8 cellular contexts compared by ENCODE assay signal in the genomic region with DNA sequence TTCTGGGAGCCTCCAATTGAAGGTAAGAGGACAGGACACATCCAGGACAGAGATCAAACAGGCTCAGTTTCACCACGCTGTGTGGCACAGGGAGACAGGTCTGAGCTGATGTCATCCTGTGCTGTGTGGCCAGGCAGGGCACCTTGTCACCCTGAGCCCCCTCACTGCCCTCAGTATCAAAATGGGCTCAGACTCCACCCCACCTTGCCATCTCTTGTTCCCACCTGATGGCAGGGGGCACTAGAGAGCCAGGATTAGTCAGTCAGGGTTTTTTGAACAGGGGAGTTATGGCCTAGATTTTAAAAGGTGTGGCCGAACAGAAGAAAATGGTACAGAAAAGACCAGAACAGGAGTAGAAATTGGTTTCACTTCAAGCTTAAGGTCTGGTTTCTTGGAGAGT. TPM values are rescaled to one million over a fixed set of nuclear protein-coding genes. Genes with fewer than 3 reads are reported as not detected.
DNase-seq lines count a peak whose midpoint lies in the region; ATAC-seq, FAIRE-seq and TF ChIP-seq lines count a peak whose summit lies in the region.

No MANE protein-coding gene starts in this region.

- peak in 1 of 2 donors; percentile 38 for ATAC-seq in naive thymus-derived CD8-positive, alpha-beta T cell
- ATAC-seq in GM21619 (IDR thresholded peaks at IDR 0.05; ENCODE audit: unreplicated experiment) (no peak), PC-3 (no peak)

- intact Hi-C loops in posterior cingulate gyrus (cut with DNase I) (loop anchor here (5.0 kb wide), 2 partner anchors 64 to 156 kb away; partner anchors contain the start of gene KCNH4), PC-3 (cut with micrococcal nuclease) (no loop called here)

- H3K9ac ChIP-seq in astrocyte (ENCODE audit: low read length) (no peak overlapping the region), PC-3 (ENCODE audit: low read length) (no peak overlapping the region)

- H3K36me3 ChIP-seq in astrocyte (ENCODE audit: insufficient read depth, low read length) = no peaks in the 10 kb centered on the region
- no peaks in the 10 kb centered on the region for H3K36me3 ChIP-seq in PC-3 (ENCODE audit: low read depth, low read length)

- FAIRE-seq in RCC 7860 (lab: Jason Lieb, UNC) (no peak), astrocyte (lab: Jason Lieb, UNC) (no peak)

- H3K36me3 Mint-ChIP-seq in astrocyte (ENCODE audit: low read depth, unreplicated experiment) = peaks cover 11% of the 10 kb centered on the region
- peaks cover 5 to 20% (median 6%) of the 10 kb centered on the region in 3 donors for H3K36me3 Mint-ChIP-seq in naive thymus-derived CD8-positive, alpha-beta T cell

- CTCF ChIA-PET in AG04450 (lab: Charles Lee) = interaction anchor here (0.7 to 3.3 kb wide), 6 partner anchors 53 to 156 kb away, joined by 3 to 19 read pairs (median 4); no protein-coding TSS in a partner anchor
- CTCF ChIA-PET in PC-3 (lab: Charles Lee) = no interaction called here

- H3K9me2 ChIP-seq in PC-3 (replicated peaks; ENCODE audit: low read length) = no peaks in the 10 kb centered on the region

- H3K27ac ChIP-seq in AG04450 (ENCODE audit: low read depth, low read length) (no peak overlapping the region), astrocyte (ENCODE audit: low read depth, low read length) (no peak overlapping the region), PC-3 (ENCODE audit: low read length) (no peak overlapping the region)

- peak overlapping the region; percentile 2 for H3K4me3 Mint-ChIP-seq in astrocyte (ENCODE audit: unreplicated experiment)
- peak overlapping the region in 9 of 10 donors; percentile 44 to 77 (median 70) for H3K4me3 Mint-ChIP-seq in naive thymus-derived CD8-positive, alpha-beta T cell

- BruUV-seq in PC-3 (replicated peaks; lab: Mats Ljungman, UMichigan) = no TSS peak

- H3K9me3 Mint-ChIP-seq in astrocyte (ENCODE audit: unreplicated experiment) = no peaks in the 10 kb centered on the region
- H3K9me3 Mint-ChIP-seq in naive thymus-derived CD8-positive, alpha-beta T cell = no peaks in the 10 kb centered on the region

- DNase-seq in AG04450 (ENCODE audit: low read depth, low spot score) (no peak), GM12865 (ENCODE audit: low read depth) (peak; percentile 65), RCC 7860 (ENCODE audit: low spot score) (peak; percentile 21), astrocyte (ENCODE audit: low read depth) (no peak), posterior cingulate gyrus (no peak), PC-3 (no peak)
- peak in 6 of 10 donors; percentile 25 to 53 (median 38) for DNase-seq in naive thymus-derived CD8-positive, alpha-beta T cell

- H3K79me2 ChIP-seq in astrocyte (ENCODE audit: insufficient read depth, low read length) = no peaks in the 10 kb centered on the region
- H3K79me2 ChIP-seq in PC-3 (ENCODE audit: low read length) = no peaks in the 10 kb centered on the region

- peaks cover 3% of the 10 kb centered on the region for H4K20me1 ChIP-seq in astrocyte (ENCODE audit: insufficient read depth, low read length)
- no peaks in the 10 kb centered on the region for H4K20me1 ChIP-seq in PC-3 (ENCODE audit: low read length)

- no peaks in the 10 kb centered on the region for H3F3A ChIP-seq in PC-3 (ENCODE audit: low read length, unreplicated experiment)

- H3K4me2 ChIP-seq in astrocyte (ENCODE audit: low read length) (no peak overlapping the region), PC-3 (ENCODE audit: low read length) (no peak overlapping the region)

- H3K4me1 ChIP-seq in astrocyte (ENCODE audit: insufficient read depth, low read length) = peaks cover 4% of the 10 kb centered on the region
- H3K4me1 ChIP-seq in PC-3 (ENCODE audit: insufficient read depth, low read length) = no peaks in the 10 kb centered on the region

- H3K4me3 ChIP-seq in AG04450 (ENCODE audit: low read depth, low read length) = no peak overlapping the region
- H3K4me3 ChIP-seq in GM12865 (ENCODE audit: low read depth, low read length) = no peak overlapping the region
- H3K4me3 ChIP-seq in astrocyte (ENCODE audit: insufficient read depth, low read depth, low read length) = no peak overlapping the region
- no peak overlapping the region for H3K4me3 ChIP-seq in PC-3 (ENCODE audit: low read length)

- POLR2A ChIA-PET in AG04450 (lab: Yijun Ruan, JAX) (interaction anchor here (0.7 kb wide), 1 partner anchor 249 kb away, joined by 15 read pairs; no protein-coding TSS in a partner anchor), PC-3 (lab: Charles Lee; ENCODE audit: unreplicated experiment) (no interaction called here)
- POLR2A ChIA-PET in naive thymus-derived CD8-positive, alpha-beta T cell (lab: Charles Lee) = interaction anchor here (0.6 to 3.2 kb wide), 2 partner anchors 43 to 93 kb away, joined by 3 to 14 read pairs; no protein-coding TSS in a partner anchor

- peaks cover 3% of the 10 kb centered on the region for H3K4me1 Mint-ChIP-seq in astrocyte (ENCODE audit: low read depth, unreplicated experiment)
- H3K4me1 Mint-ChIP-seq in naive thymus-derived CD8-positive, alpha-beta T cell = peaks cover 14 to 46% (median 38%) of the 10 kb centered on the region in 4 donors

- TF ChIP-seq CTCF in AG04450 (IDR thresholded peaks at IDR 0.05; ENCODE audit: low read depth, low read length) (peak; percentile 51), GM12865 (IDR thresholded peaks at IDR 0.05; ENCODE audit: insufficient read depth, low read depth, low read length, missing control alignments) (peak; percentile 61), astrocyte (IDR thresholded peaks at IDR 0.05; ENCODE audit: insufficient read depth, low read depth, low read length) (peak; percentile 44), PC-3 (conservative IDR thresholded peaks at IDR 0.05; ENCODE audit: low read depth, low read length) (no peak)

- no peaks in the 10 kb centered on the region for H3K27me3 Mint-ChIP-seq in astrocyte (ENCODE audit: low read depth, unreplicated experiment)
- H3K27me3 Mint-ChIP-seq in naive thymus-derived CD8-positive, alpha-beta T cell = no peaks in the 10 kb centered on the region

- H3K27me3 ChIP-seq in AG04450 (ENCODE audit: control insufficient read depth, insufficient read depth, low read length) = no peaks in the 10 kb centered on the region
- H3K27me3 ChIP-seq in astrocyte (ENCODE audit: insufficient read depth, low read length) = no peaks in the 10 kb centered on the region
- no peaks in the 10 kb centered on the region for H3K27me3 ChIP-seq in PC-3 (ENCODE audit: low read length)

- H3K27ac Mint-ChIP-seq in astrocyte (ENCODE audit: unreplicated experiment) = no peak overlapping the region
- peak overlapping the region in 6 of 10 donors; percentile 28 to 82 (median 63) for H3K27ac Mint-ChIP-seq in naive thymus-derived CD8-positive, alpha-beta T cell

- H3K9me3 ChIP-seq in AG04450 (ENCODE audit: control insufficient read depth, insufficient read depth, low read length) = no peaks in the 10 kb centered on the region; the same call in 1 of the 2 replicates
- H3K9me3 ChIP-seq in astrocyte (ENCODE audit: insufficient read depth, low read depth, low read length) = no peaks in the 10 kb centered on the region
- H3K9me3 ChIP-seq in PC-3 (ENCODE audit: low read length) = no peaks in the 10 kb centered on the region

- H2AFZ ChIP-seq in astrocyte (ENCODE audit: low read depth, low read length) (no peak overlapping the region), PC-3 (ENCODE audit: low read length) (no peak overlapping the region)

RNA-seq across cellular contexts. Expression of gene KAT2A, which starts 2.6 kb away (rescaled TPM):
- polyA plus RNA-seq in AG04450 (2011; rRNA removed) = 13.6 and 15.5 TPM in 2 replicates
- 7.5 and 12.1 TPM in 2 replicates for polyA minus RNA-seq in AG04450 (2011; rRNA and poly(A)+ RNA removed)
- total RNA-seq in astrocyte (23.6 and 25.5 TPM in 2 replicates), PC-3 (2014; rRNA removed) (not detected in 2 replicates)
- 10 to 100 TPM; 65.3 to 73.3 TPM for total RNA-seq in naive thymus-derived CD8-positive, alpha-beta T cell
- polyA plus RNA-seq in naive thymus-derived CD8-positive, alpha-beta T cell = 10 to 100 TPM in 1 of 3 donors, 1 to 10 TPM in 2; 5.1 to 11.8 (median 8.8) TPM

RNA-seq across cellular contexts. Expression of gene HSPB9, which starts 4.1 kb away (rescaled TPM):
- not detected in 2 replicates for polyA plus RNA-seq in AG04450 (2011; rRNA removed)
- 0.13 TPM in 1 of 2 replicates, not detected in the other for polyA minus RNA-seq in AG04450 (2011; rRNA and poly(A)+ RNA removed)
- total RNA-seq in astrocyte = not detected in 2 replicates
- total RNA-seq in naive thymus-derived CD8-positive, alpha-beta T cell = not detected
- polyA plus RNA-seq in naive thymus-derived CD8-positive, alpha-beta T cell = not detected
- not detected in 2 replicates for total RNA-seq in PC-3 (2014; rRNA removed)

RNA-seq across cellular contexts. Expression of gene DHX58, which starts 6.0 kb away (rescaled TPM):
- polyA plus RNA-seq in AG04450 (2011; rRNA removed) = 2.0 and 2.9 TPM in 2 replicates
- 1.9 and 2.8 TPM in 2 replicates for polyA minus RNA-seq in AG04450 (2011; rRNA and poly(A)+ RNA removed)
- 5.4 and 5.5 TPM in 2 replicates for total RNA-seq in astrocyte
- total RNA-seq in naive thymus-derived CD8-positive, alpha-beta T cell = 10 to 100 TPM; 53.1 to 57.3 TPM
- polyA plus RNA-seq in naive thymus-derived CD8-positive, alpha-beta T cell = 10 to 100 TPM in 2 of 3 donors, 1 to 10 TPM in 1; 7.3 to 21.7 (median 13.6) TPM
- not detected in 2 replicates for total RNA-seq in PC-3 (2014; rRNA removed)

RNA-seq across cellular contexts. Expression of gene ZNF385C, which starts 20.3 kb away (rescaled TPM):
- polyA plus RNA-seq in AG04450 (2011; rRNA removed) = not detected in 2 replicates
- 0.14 TPM in 1 of 2 replicates, not detected in the other for polyA minus RNA-seq in AG04450 (2011; rRNA and poly(A)+ RNA removed)
- total RNA-seq in astrocyte (0.36 and 0.39 TPM in 2 replicates), PC-3 (2014; rRNA removed) (0.04 and 0.17 TPM in 2 replicates)
- total RNA-seq in naive thymus-derived CD8-positive, alpha-beta T cell = under 1 TPM; 0.18 to 0.36 TPM
- polyA plus RNA-seq in naive thymus-derived CD8-positive, alpha-beta T cell = under 1 TPM in 2 of 3 donors, not detected in 1; 0.09 to 0.10 TPM

RNA-seq across cellular contexts. Expression of gene RAB5C, which starts 36.2 kb away (rescaled TPM):
- polyA plus RNA-seq in AG04450 (2011; rRNA removed) = 134 and 163 TPM in 2 replicates
- 51.3 and 71.3 TPM in 2 replicates for polyA minus RNA-seq in AG04450 (2011; rRNA and poly(A)+ RNA removed)
- 201 and 209 TPM in 2 replicates for total RNA-seq in astrocyte
- 10 to 100 TPM; 63.6 to 73.5 TPM for total RNA-seq in naive thymus-derived CD8-positive, alpha-beta T cell
- 10 to 100 TPM; 57.3 to 88.4 (median 60.6) TPM for polyA plus RNA-seq in naive thymus-derived CD8-positive, alpha-beta T cell
- total RNA-seq in PC-3 (2014; rRNA removed) = not detected in 2 replicates

Comparison
In these comparisons a context has a peak if more than half of its experiments do, and no peak if none do; other contexts are left out.
1. DNase-seq: peak in GM12865 (single experiment), RCC 7860 (single experiment) and naive thymus-derived CD8-positive, alpha-beta T cell (6 of 10); none in AG04450 (single experiment), astrocyte (single experiment), posterior cingulate gyrus (0 of 10) and PC-3 (single experiment).
2. RNA of gene KAT2A, which starts 2.6 kb away (total RNA-seq): 65.3 to 73.3 TPM in naive thymus-derived CD8-positive, alpha-beta T cell and 23.6 to 25.5 TPM in astrocyte; not detected in PC-3; every median in the first group is over 10 times any median in the second.